ENCODE assay signal across 31 cellular contexts in the genomic region with DNA sequence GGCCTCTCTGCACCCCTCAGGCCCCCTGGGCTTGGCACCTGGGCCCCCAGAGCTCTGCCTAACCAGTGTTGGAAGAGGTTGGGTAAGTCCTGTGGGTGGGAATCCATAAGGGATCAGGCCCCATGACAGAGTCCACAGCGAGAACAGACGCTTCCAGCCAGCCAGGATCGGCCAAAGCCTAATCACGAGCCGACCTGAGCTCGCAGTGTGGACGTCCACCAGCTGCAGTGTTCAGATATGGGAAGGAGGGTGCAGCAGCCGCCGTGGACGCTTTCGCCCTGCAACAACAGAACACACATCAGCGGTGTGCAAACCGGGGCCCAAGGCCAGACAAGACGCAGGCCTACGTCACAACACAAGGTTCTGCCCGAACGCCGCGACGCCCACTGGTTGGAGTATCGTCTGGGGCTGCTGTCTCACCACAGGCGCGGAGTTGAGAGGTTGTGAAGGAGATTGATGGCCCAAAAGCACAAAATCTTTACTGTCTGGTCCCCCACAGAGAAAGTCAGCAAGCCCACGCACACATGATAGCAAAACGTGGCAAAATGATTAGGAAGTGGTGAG.
DNase-seq lines count a peak whose midpoint lies in the region; ATAC-seq, FAIRE-seq and TF ChIP-seq lines count a peak whose summit lies in the region.
"Had no signal": no experiment of that assay in that cellular context is flagged by ENCODE, and none has a peak within 500 bp of the region (broad histone marks: within the 10 kb centered on the region; RNA-seq: fewer than 3 reads in every experiment).

No MANE protein-coding gene starts in this region.

- H2AK9ac ChIP-seq in IMR-90 (replicated peaks; ENCODE audit: low read depth, low read length, poor library complexity): no peak overlapping the region

- H3K4ac ChIP-seq in IMR-90 (ENCODE audit: low read depth, low read length): no peak overlapping the region

- H3K4me1 Mint-ChIP-seq in glutamatergic neuron (ENCODE audit: low read depth, unreplicated experiment): peaks cover 4% of the 10 kb centered on the region
- H3K4me1 Mint-ChIP-seq: activated naive CD4-positive, alpha-beta T cell treated with anti-CD3 and anti-CD28 coated beads, Interleukin-2, amount 10 ng/mL, durations not matched to agents 7 days and 5 days; CD4-positive, alpha-beta memory T cell; central memory CD8-positive, alpha-beta T cell had no signal

- in situ Hi-C loops in IMR-90 (cut with MboI; ENCODE audit: low sequenced_read_pairs): no loop called here

- H3K9me3 Mint-ChIP-seq in glutamatergic neuron (ENCODE audit: unreplicated experiment): peaks cover 10% of the 10 kb centered on the region

- no peak overlapping the region for H3K18ac ChIP-seq in IMR-90 (ENCODE audit: low read depth, low read length)

- H3K36me3 Mint-ChIP-seq in glutamatergic neuron (ENCODE audit: unreplicated experiment): peaks cover 22% of the 10 kb centered on the region

- no peak for TF ChIP-seq POLR2A in IMR-90 (IDR thresholded peaks at IDR 0.05; ENCODE audit: low read depth, low read length)

- no peak overlapping the region for H3K14ac ChIP-seq in IMR-90 (replicated peaks; ENCODE audit: low read depth, low read length)

- H3K36me3 ChIP-seq in IMR-90 (ENCODE audit: control insufficient read depth, insufficient read depth, low read length): no peaks in the 10 kb centered on the region
- H3K36me3 ChIP-seq in pancreas: no peaks in the 10 kb centered on the region
- H3K36me3 ChIP-seq: ascending aorta, gastrocnemius medialis, thyroid gland had no signal

- peak; percentile 24 for DNase-seq in D341Med (ENCODE audit: low spot score)
- DNase-seq in IMR-90: no peak
- no peak for DNase-seq in glutamatergic neuron
- peak; percentile 1 to 49 (median 12) for DNase-seq in pancreas
- no peak for DNase-seq in SHP77 (lab: John Stamatoyannopoulos, UW)
- DNase-seq in anterior cingulate cortex (lab: John Stamatoyannopoulos, UW): no peak
- DNase-seq: activated naive CD4-positive, alpha-beta T cell treated with anti-CD3 and anti-CD28 coated beads, Interleukin-2, amount 10 ng/mL, durations not matched to agents 7 days and 5 days; activated T-cell treated with anti-CD3 and anti-CD28 coated beads, Interleukin-2, amount 50 U/mL, for 4 hours; CD4-positive, alpha-beta memory T cell; DMS53; GDM1; NCI-H146; NCI-H524; nephron progenitor cell; NK-92 treated with Interleukin-12 subunit alpha and Interleukin-12 subunit beta, amount 100 ng/mL, for 24 hours; stimulated activated CD4-positive, alpha-beta T cell treated with anti-CD3 and anti-CD28 coated beads, Interleukin-4, amount 100 ng/mL, for 1 hour; stimulated activated naive CD4-positive, alpha-beta T cell treated with Interleukin-2 at 50 U/mL for 16 hours; thyroid gland had no signal

- H3K4me2 ChIP-seq in IMR-90 (ENCODE audit: low read depth, low read length): no peak overlapping the region
- H3K4me2 ChIP-seq: KMS-11, smooth muscle cell had no signal

- TF ChIP-seq CTCF in IMR-90 (conservative IDR thresholded peaks at IDR 0.05; ENCODE audit: low read depth, low read length): no peak
- no peak for TF ChIP-seq CTCF in glutamatergic neuron (IDR thresholded peaks at IDR 0.05; ENCODE audit: partially characterized antibody, unreplicated experiment)
- no peak for TF ChIP-seq CTCF in pancreas (IDR thresholded peaks at IDR 0.05)

- H2AFZ ChIP-seq in IMR-90 (replicated peaks; ENCODE audit: low read length, poor library complexity): peak overlapping the region; percentile 58

- POLR2A ChIA-PET in IMR-90 (lab: Charles Lee; ENCODE audit: unreplicated experiment): no interaction called here

- no peak overlapping the region for H3K56ac ChIP-seq in IMR-90 (ENCODE audit: extremely low read depth, insufficient read depth, low read length)

- H4K8ac ChIP-seq in IMR-90 (ENCODE audit: low read depth in 2 of 2, low read length in 2 of 2): no peak overlapping the region

- no peak overlapping the region for H4K91ac ChIP-seq in IMR-90 (ENCODE audit: insufficient read depth, low read depth, low read length)

- no peak overlapping the region for H3K9ac ChIP-seq in IMR-90 (ENCODE audit: low read depth, low read length)
- H3K9ac ChIP-seq: KMS-11 had no signal

- H2BK15ac ChIP-seq in IMR-90 (ENCODE audit: low read depth, low read length): no peak overlapping the region

- intact Hi-C loops in IMR-90 (cut with micrococcal nuclease) (no loop called here), pancreas (cut with DNase I) (no loop called here)

- no peak overlapping the region for H3K4me3 Mint-ChIP-seq in glutamatergic neuron (ENCODE audit: unreplicated experiment)
- H3K4me3 Mint-ChIP-seq: activated CD4-positive, alpha-beta memory T cell treated with anti-CD3 and anti-CD28 coated beads for 36 hours; activated naive CD4-positive, alpha-beta T cell treated with anti-CD3 and anti-CD28 coated beads, Interleukin-2, amount 10 ng/mL, durations not matched to agents 7 days and 5 days; activated T-cell treated with anti-CD3 and anti-CD28 coated beads, Interleukin-2, amount 50 U/mL, for 4 hours; CD4-positive, alpha-beta memory T cell; central memory CD8-positive, alpha-beta T cell; nephron progenitor cell; T-helper 2 cell treated with Interferon-gamma antibody and Interleukin-4, amounts not matched to agents 5 μg/mL and 100 μg/mL, for 36 hours had no signal

- no TSS peak for BruUV-seq in IMR-90 (replicated peaks; lab: Mats Ljungman, UMichigan)

- no peaks in the 10 kb centered on the region for H3K79me1 ChIP-seq in IMR-90 (ENCODE audit: low read depth in 1 of 2, low read length in 2 of 2)

- H3K27me3 Mint-ChIP-seq in glutamatergic neuron (ENCODE audit: unreplicated experiment): peaks cover 5% of the 10 kb centered on the region
- H3K27me3 Mint-ChIP-seq: activated CD4-positive, alpha-beta memory T cell treated with anti-CD3 and anti-CD28 coated beads for 36 hours had no signal

- H3K4me3 ChIP-seq in IMR-90 (ENCODE audit: insufficient read depth, low read depth, low read length): no peak overlapping the region
- no peak overlapping the region for H3K4me3 ChIP-seq in pancreas
- H3K4me3 ChIP-seq: ascending aorta, gastrocnemius medialis, smooth muscle cell, thyroid gland had no signal

- H2AK5ac ChIP-seq in IMR-90 (ENCODE audit: low read depth, low read length): no peak overlapping the region

- H3K9me1 ChIP-seq in IMR-90 (ENCODE audit: insufficient read depth, low read length): no peaks in the 10 kb centered on the region

- H3K9me3 ChIP-seq in IMR-90 (ENCODE audit: control insufficient read depth, insufficient read depth, low read length): peaks cover 16% of the 10 kb centered on the region
- no peaks in the 10 kb centered on the region for H3K9me3 ChIP-seq in pancreas
- H3K9me3 ChIP-seq: gastrocnemius medialis, thyroid gland had no signal

- H3K27me3 ChIP-seq in IMR-90 (ENCODE audit: control insufficient read depth, insufficient read depth, low read length) (no peaks in the 10 kb centered on the region; the same call in 1 of the 2 replicates), pancreas (no peaks in the 10 kb centered on the region)
- H3K27me3 ChIP-seq: ascending aorta, thyroid gland had no signal

- no peak overlapping the region for H2BK120ac ChIP-seq in IMR-90 (ENCODE audit: low read depth, low read length)

- H4K5ac ChIP-seq in IMR-90 (ENCODE audit: low read depth, low read length): no peak overlapping the region

- H2BK5ac ChIP-seq in IMR-90 (ENCODE audit: low read depth, low read length, poor library complexity, severe bottlenecking): no peak overlapping the region

- dilution Hi-C loops in IMR-90 (cut with HindIII; ENCODE audit: low sequenced_read_pairs, unreplicated experiment): no loop called here

- WGBS in IMR-90 (ENCODE audit: extremely low coverage in 2 of 2, insufficient read length in 1 of 2), 2 experiments: 100% methylated on average over 1 of the region's 25 CpGs; no CpG with 5 or more reads in 1 of the 2 experiments
- WGBS in pancreas, 2 donors: 94 to 95% methylated on average over 25 of the region's 25 CpGs

- no peaks in the 10 kb centered on the region for H4K20me1 ChIP-seq in IMR-90 (ENCODE audit: insufficient read depth, low read length)

- TF ChIP-seq RAD21 in IMR-90 (IDR thresholded peaks at IDR 0.05; ENCODE audit: low read length): no peak

- no peak overlapping the region for H2BK20ac ChIP-seq in IMR-90 (ENCODE audit: low read depth, low read length)

- H3K4me1 ChIP-seq in IMR-90 (ENCODE audit: control insufficient read depth, insufficient read depth, low read length) (no peaks in the 10 kb centered on the region), pancreas (no peaks in the 10 kb centered on the region)
- H3K4me1 ChIP-seq: ascending aorta, gastrocnemius medialis had no signal

- CTCF ChIA-PET in IMR-90 (lab: Yijun Ruan, JAX): no interaction called here

- ATAC-seq in IMR-90 (ENCODE audit: low read depth) (no peak), pancreas (no peak), HG03025 (IDR thresholded peaks at IDR 0.05; ENCODE audit: low FRiP score, unreplicated experiment) (no peak), GM21390 (IDR thresholded peaks at IDR 0.05; ENCODE audit: unreplicated experiment) (no peak)
- ATAC-seq: activated T-cell treated with anti-CD3 and anti-CD28 coated beads, Interleukin-2, amount 50 U/mL, for 4 hours; gastrocnemius medialis; HCT116 had no signal

- FAIRE-seq in pancreas (lab: Jason Lieb, UNC): no peak
- FAIRE-seq: GM18507, RCC 7860 had no signal

- H3K27ac ChIP-seq in IMR-90 (ENCODE audit: insufficient read depth, low read length) (no peak overlapping the region), pancreas (no peak overlapping the region)
- H3K27ac ChIP-seq: ascending aorta, gastrocnemius medialis, KMS-11, thyroid gland, VCaP had no signal

- H3K23ac ChIP-seq in IMR-90 (ENCODE audit: low read depth, low read length): no peak overlapping the region

- H3K27ac Mint-ChIP-seq in glutamatergic neuron (ENCODE audit: unreplicated experiment): peak overlapping the region; percentile 8
- H3K27ac Mint-ChIP-seq: activated CD4-positive, alpha-beta memory T cell treated with anti-CD3 and anti-CD28 coated beads for 36 hours; activated naive CD4-positive, alpha-beta T cell treated with anti-CD3 and anti-CD28 coated beads, Interleukin-2, amount 10 ng/mL, durations not matched to agents 7 days and 5 days; CD4-positive, alpha-beta memory T cell; nephron progenitor cell; T-helper 2 cell treated with Interferon-gamma antibody and Interleukin-4, amounts not matched to agents 5 μg/mL and 100 μg/mL, for 36 hours had no signal

TF ChIP-seq in IMR-90, 13 proteins besides CTCF, POLR2A, EP300 and RAD21 (continues in another document):
- TF ChIP-seq, protein P1, sequence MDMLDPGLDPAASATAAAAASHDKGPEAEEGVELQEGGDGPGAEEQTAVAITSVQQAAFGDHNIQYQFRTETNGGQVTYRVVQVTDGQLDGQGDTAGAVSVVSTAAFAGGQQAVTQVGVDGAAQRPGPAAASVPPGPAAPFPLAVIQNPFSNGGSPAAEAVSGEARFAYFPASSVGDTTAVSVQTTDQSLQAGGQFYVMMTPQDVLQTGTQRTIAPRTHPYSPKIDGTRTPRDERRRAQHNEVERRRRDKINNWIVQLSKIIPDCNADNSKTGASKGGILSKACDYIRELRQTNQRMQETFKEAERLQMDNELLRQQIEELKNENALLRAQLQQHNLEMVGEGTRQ (IDR thresholded peaks at IDR 0.05; ENCODE audit: low read depth, low read length): no peak
- no peak for TF ChIP-seq FOS (IDR thresholded peaks at IDR 0.05; ENCODE audit: low read depth, low read length)
- no peak for TF ChIP-seq MAFK (IDR thresholded peaks at IDR 0.05; ENCODE audit: low read depth, low read length)
- TF ChIP-seq CEBPB (IDR thresholded peaks at IDR 0.05; ENCODE audit: low read depth, low read length): no peak

Comparison
In these comparisons a context has a peak if more than half of its experiments do, and no peak if none do; other contexts are left out.
1. DNase-seq: peak in D341Med (single experiment) and pancreas (6 of 6); none in IMR-90 (single experiment), glutamatergic neuron (single experiment), SHP77 (0 of 2) and anterior cingulate cortex (0 of 58).